Comparison of ENCODE assay signal across 8 cellular contexts in the genomic region with DNA sequence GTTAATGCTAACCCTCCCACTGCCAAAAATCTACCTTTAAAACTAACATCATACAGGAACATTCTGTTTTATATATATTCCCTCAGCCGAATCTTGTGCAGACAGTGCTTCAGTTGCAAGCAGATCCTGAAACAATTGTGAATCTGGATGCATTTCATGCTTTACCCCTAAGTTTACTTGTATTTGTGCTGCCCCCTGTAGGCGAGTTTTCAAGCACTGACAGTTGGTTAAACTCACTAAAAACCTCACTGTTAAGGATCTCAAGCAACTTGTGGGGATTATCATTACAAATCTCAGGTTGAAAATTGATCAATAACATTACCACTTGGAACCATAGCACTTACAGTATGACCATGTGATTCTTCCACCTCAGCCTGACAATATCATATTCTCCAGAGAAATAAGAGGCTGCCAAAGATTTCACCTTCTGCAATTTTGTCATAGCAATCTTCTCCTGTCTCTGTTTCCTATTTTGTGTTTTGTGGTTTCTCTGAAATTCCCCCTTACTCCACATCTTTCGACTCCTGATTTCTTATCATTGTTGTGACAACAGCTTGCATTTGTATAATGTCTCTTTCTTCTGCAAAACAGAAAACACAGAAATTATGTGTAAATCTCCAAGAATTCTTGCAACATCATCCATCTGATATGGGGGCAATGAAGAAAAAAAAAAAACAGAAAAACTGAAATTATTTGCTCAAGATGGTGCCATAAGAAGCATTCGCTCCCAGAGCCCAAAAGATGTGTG.
DNase-seq lines count a peak whose midpoint lies in the region; ATAC-seq and TF ChIP-seq lines count a peak whose summit lies in the region.

No MANE protein-coding gene starts in this region.

- H3K27ac ChIP-seq in gastroesophageal sphincter, result no peak overlapping the region
- H3K27ac ChIP-seq in prostate gland, result no peak overlapping the region

- no peaks in the 10 kb centered on the region for H3K27me3 ChIP-seq in gastroesophageal sphincter
- H3K27me3 ChIP-seq in prostate gland (replicated peaks; ENCODE audit: insufficient read depth), result no peaks in the 10 kb centered on the region

- no peak for TF ChIP-seq EP300 in gastroesophageal sphincter (IDR thresholded peaks at IDR 0.05)

- H3K4me3 ChIP-seq in gastroesophageal sphincter (no peak overlapping the region), prostate gland (no peak overlapping the region)

- TF ChIP-seq CTCF in LNCAP (IDR thresholded peaks at IDR 0.05) (peak; percentile 72), gastroesophageal sphincter (IDR thresholded peaks at IDR 0.05) (peak; percentile 26 to 57 (median 30)), prostate gland (IDR thresholded peaks at IDR 0.05) (peak in 3 of 4 experiments; percentile 19 to 47 (median 37))

- TF ChIP-seq POLR2A in gastroesophageal sphincter (IDR thresholded peaks at IDR 0.05) (no peak), prostate gland (IDR thresholded peaks at IDR 0.05) (no peak)

- H3K9me3 ChIP-seq in gastroesophageal sphincter (no peaks in the 10 kb centered on the region), prostate gland (no peaks in the 10 kb centered on the region)

- peaks cover 0 to 5% (median 0%) of the 10 kb centered on the region in 3 donors for H3K4me1 ChIP-seq in gastroesophageal sphincter
- no peaks in the 10 kb centered on the region for H3K4me1 ChIP-seq in prostate gland (replicated peaks)

- 53 to 63% methylated on average over 4 of the region's 4 CpGs for WGBS in gastroesophageal sphincter (ENCODE audit: low coverage in 1 of 2), 2 donors
- 53% methylated on average over 4 of the region's 4 CpGs for WGBS in prostate gland

- ATAC-seq in gastroesophageal sphincter (no peak), GM18870 (IDR thresholded peaks at IDR 0.05; ENCODE audit: unreplicated experiment) (no peak), HG03135 (IDR thresholded peaks at IDR 0.05; ENCODE audit: unreplicated experiment) (no peak)

- DNase-seq in NCI-H2196 (lab: John Stamatoyannopoulos, UW; ENCODE audit: unreplicated experiment), result peak; percentile 5
- DNase-seq in NCI-H2196 treated with DMSO at 0.1 percent for 48 hours (lab: John Stamatoyannopoulos, UW; ENCODE audit: unreplicated experiment), result no peak
- DNase-seq in SK-N-DZ (ENCODE audit: low spot score), result peak; percentile 48
- DNase-seq in prostate gland (ENCODE audit: low spot score), result peak; percentile 48

- intact Hi-C loops in prostate gland (cut with DNase I), result no loop called here

- no peaks in the 10 kb centered on the region for H3K36me3 ChIP-seq in gastroesophageal sphincter
- H3K36me3 ChIP-seq in prostate gland, result no peaks in the 10 kb centered on the region
